Comparison of ENCODE assay signal across 19 cellular contexts in the genomic region with DNA sequence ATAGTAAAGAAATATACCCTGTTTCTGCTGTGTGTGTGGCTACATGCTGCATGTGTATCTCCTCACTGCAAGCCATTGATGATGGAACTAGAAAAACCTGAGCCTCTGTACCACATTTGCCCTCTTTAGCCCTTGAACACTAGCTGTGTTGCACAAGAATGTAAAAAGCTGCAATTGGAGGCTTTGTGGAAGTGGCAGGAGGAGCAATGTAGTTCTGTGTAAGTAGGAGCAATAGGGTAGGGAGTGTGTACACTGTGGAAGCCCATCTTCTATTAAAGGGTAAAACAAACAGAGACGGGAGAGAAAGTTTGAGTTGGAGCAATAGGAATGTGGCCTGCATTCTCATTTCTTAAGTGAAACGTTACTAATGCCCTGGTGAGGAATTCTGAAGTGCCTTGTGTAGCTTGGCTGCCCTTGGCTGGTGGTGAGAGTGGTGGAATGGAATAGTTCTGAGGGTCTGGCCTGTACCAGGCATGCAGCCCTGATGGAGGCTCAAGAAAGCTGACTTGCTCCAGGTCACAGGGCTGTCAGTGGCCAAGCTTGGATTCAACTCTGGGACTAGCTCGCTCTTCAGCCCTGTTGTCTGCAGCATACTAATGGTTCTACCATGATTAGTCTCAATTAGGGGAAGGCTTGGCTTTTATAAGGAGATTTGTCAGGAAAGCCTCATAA. TPM values are rescaled to one million over a fixed set of nuclear protein-coding genes. Genes with fewer than 3 reads are reported as not detected.
A peak's percentile ranks its signal among the peaks of the same experiment; 100 is the strongest.
DNase-seq lines count a peak whose midpoint lies in the region; ATAC-seq, FAIRE-seq and TF ChIP-seq lines count a peak whose summit lies in the region.
"Had no signal": no experiment of that assay in that cellular context is flagged by ENCODE, and none has a peak within 500 bp of the region (broad histone marks: within the 10 kb centered on the region; RNA-seq: fewer than 3 reads in every experiment).

No MANE protein-coding gene starts in this region.

- no peaks in the 10 kb centered on the region for H3K9me3 ChIP-seq in astrocyte (ENCODE audit: insufficient read depth, low read depth, low read length)
- no peaks in the 10 kb centered on the region for H3K9me3 ChIP-seq in lower lobe of right lung
- no peaks in the 10 kb centered on the region for H3K9me3 ChIP-seq in tibial artery
- no peaks in the 10 kb centered on the region for H3K9me3 ChIP-seq in mucosa of descending colon
- H3K9me3 ChIP-seq: BE2C, heart left ventricle had no signal

- ATAC-seq in lower lobe of right lung (peak; percentile 73 to 77), mucosa of descending colon (no peak)
- ATAC-seq: heart left ventricle, left ventricle myocardium superior had no signal

- no peaks in the 10 kb centered on the region for H3K36me3 Mint-ChIP-seq in astrocyte (ENCODE audit: low read depth, unreplicated experiment)

- H3K4me1 Mint-ChIP-seq in astrocyte (ENCODE audit: low read depth, unreplicated experiment) = peaks cover 18% of the 10 kb centered on the region

- H3K4me3 ChIP-seq in astrocyte (ENCODE audit: insufficient read depth, low read depth, low read length) (no peak overlapping the region), lower lobe of right lung (no peak overlapping the region), tibial artery (no peak overlapping the region), mucosa of descending colon (no peak overlapping the region), coronary artery (no peak overlapping the region)
- H3K4me3 ChIP-seq: heart left ventricle had no signal

- no peak for FAIRE-seq in astrocyte (lab: Jason Lieb, UNC)

- intact Hi-C loops in lower lobe of right lung (cut with DNase I) (no loop called here), tibial artery (cut with DNase I; ENCODE audit: low total_unique reads) (loop anchor here (10.0 kb wide), 1 partner anchor 178 kb away; no protein-coding TSS in a partner anchor), mucosa of descending colon (cut with DNase I, micrococcal nuclease) (loop anchor here in 1 of 2 donors (10.0 kb wide), 1 partner anchor 98 kb away; no protein-coding TSS in a partner anchor)

- H2AFZ ChIP-seq in astrocyte (ENCODE audit: low read depth, low read length) = peak overlapping the region; percentile 9

- H3K27me3 Mint-ChIP-seq in astrocyte (ENCODE audit: low read depth, unreplicated experiment) = no peaks in the 10 kb centered on the region

- H3K4me1 ChIP-seq in astrocyte (ENCODE audit: insufficient read depth, low read length) = peaks cover 14% of the 10 kb centered on the region
- peaks cover 38% of the 10 kb centered on the region for H3K4me1 ChIP-seq in lower lobe of right lung
- H3K4me1 ChIP-seq in tibial artery = peaks cover 7 to 44% (median 27%) of the 10 kb centered on the region in 4 donors
- peaks cover 29% of the 10 kb centered on the region for H3K4me1 ChIP-seq in mucosa of descending colon (ENCODE audit: low read depth)
- H3K4me1 ChIP-seq: BE2C had no signal

- no peaks in the 10 kb centered on the region for H3K36me3 ChIP-seq in astrocyte (ENCODE audit: insufficient read depth, low read length)
- no peaks in the 10 kb centered on the region for H3K36me3 ChIP-seq in lower lobe of right lung
- no peaks in the 10 kb centered on the region for H3K36me3 ChIP-seq in tibial artery
- no peaks in the 10 kb centered on the region for H3K36me3 ChIP-seq in mucosa of descending colon (ENCODE audit: low read depth)
- H3K36me3 ChIP-seq: BE2C, heart left ventricle, WERI-Rb-1 had no signal

- H3K4me3 Mint-ChIP-seq in astrocyte (ENCODE audit: unreplicated experiment) = no peak overlapping the region
- H3K4me3 Mint-ChIP-seq: H9 had no signal

- H4K20me1 ChIP-seq in astrocyte (ENCODE audit: insufficient read depth, low read length) = no peaks in the 10 kb centered on the region

- H3K4me2 ChIP-seq in astrocyte (ENCODE audit: low read length) = no peak overlapping the region

- H3K9me3 Mint-ChIP-seq in astrocyte (ENCODE audit: unreplicated experiment) = no peaks in the 10 kb centered on the region
- H3K9me3 Mint-ChIP-seq: H9 had no signal

- TF ChIP-seq CTCF in astrocyte (IDR thresholded peaks at IDR 0.05; ENCODE audit: insufficient read depth, low read depth, low read length) (no peak), lower lobe of right lung (IDR thresholded peaks at IDR 0.05) (no peak), tibial artery (IDR thresholded peaks at IDR 0.05) (no peak), mucosa of descending colon (IDR thresholded peaks at IDR 0.05) (no peak), coronary artery (IDR thresholded peaks at IDR 0.05) (no peak)

- H3K9ac ChIP-seq in astrocyte (ENCODE audit: low read length) = no peak overlapping the region

- H3K27ac Mint-ChIP-seq in astrocyte (ENCODE audit: unreplicated experiment) = peak overlapping the region; percentile 41
- H3K27ac Mint-ChIP-seq: H9 had no signal

- peak; percentile 27 for DNase-seq in SIG-M5 treated with dmso at 0.1 percent for 504 hours (lab: John Stamatoyannopoulos, UW; ENCODE audit: unreplicated experiment)
- no peak for DNase-seq in SIG-M5 (lab: John Stamatoyannopoulos, UW)
- DNase-seq in astrocyte (ENCODE audit: low read depth) = peak; percentile 17
- DNase-seq in lower lobe of right lung = no peak
- no peak for DNase-seq in tibial artery
- no peak for DNase-seq in mucosa of descending colon
- DNase-seq in RPMI8226 = no peak
- DNase-seq in coronary artery (ENCODE audit: low spot score) = no peak
- DNase-seq: activated CD4-positive, alpha-beta T cell treated with anti-CD3 and anti-CD28 coated beads, Interleukin-2, amount 50 U/mL, for 48 hours; BE2C; H9; heart left ventricle; left ventricle myocardium superior; NCI-H2171 treated with DMSO at 0.1 percent for 48 hours; NCI-H526 treated with DMSO at 0.1 percent for 48 hours; occipital lobe; Right ventricle myocardium superior; stimulated activated CD8-positive, alpha-beta memory T cell treated with anti-CD3 and anti-CD28 coated beads, Interleukin-4, amount 100 ng/mL, for 48 hours; WERI-Rb-1 had no signal

- H3K79me2 ChIP-seq in astrocyte (ENCODE audit: insufficient read depth, low read length) = no peaks in the 10 kb centered on the region

- H3K27me3 ChIP-seq in astrocyte (ENCODE audit: insufficient read depth, low read length) (peaks cover 3% of the 10 kb centered on the region), lower lobe of right lung (ENCODE audit: low read depth) (no peaks in the 10 kb centered on the region), tibial artery (no peaks in the 10 kb centered on the region)
- H3K27me3 ChIP-seq: BE2C, heart left ventricle had no signal

- no peak overlapping the region for H3K27ac ChIP-seq in astrocyte (ENCODE audit: low read depth, low read length)
- peak overlapping the region; percentile 5 for H3K27ac ChIP-seq in lower lobe of right lung
- peak overlapping the region; percentile 21 to 41 for H3K27ac ChIP-seq in tibial artery
- H3K27ac ChIP-seq in coronary artery = peak overlapping the region in 1 of 2 donors; percentile 52
- H3K27ac ChIP-seq: heart left ventricle, WERI-Rb-1 had no signal

RNA-seq across cellular contexts. Expression of a gene that starts 38.9 kb away (rescaled TPM):
- total RNA-seq in astrocyte (3.2 and 3.4 TPM in 2 replicates), lower lobe of right lung (5.4 TPM), mucosa of descending colon (10 to 100 TPM; 13.7 to 19.0 (median 15.3) TPM)

RNA-seq across cellular contexts. Expression of a gene that starts 56.0 kb away (rescaled TPM):
- total RNA-seq in astrocyte (87.1 and 91.9 TPM in 2 replicates), lower lobe of right lung (220 TPM), mucosa of descending colon (100 to 1,000 TPM; 220 to 339 (median 256) TPM)

Comparison
In these comparisons a context has a peak if more than half of its experiments do, and no peak if none do; other contexts are left out.
1. DNase-seq: peak in SIG-M5 treated with dmso at 0.1 percent for 504 hours (single experiment) and astrocyte (single experiment); none in SIG-M5 (single experiment), lower lobe of right lung (single experiment), tibial artery (0 of 2), mucosa of descending colon (0 of 3), RPMI8226 (single experiment) and coronary artery (single experiment).